ENCODE assay signal across 27 cellular contexts in the genomic region with DNA sequence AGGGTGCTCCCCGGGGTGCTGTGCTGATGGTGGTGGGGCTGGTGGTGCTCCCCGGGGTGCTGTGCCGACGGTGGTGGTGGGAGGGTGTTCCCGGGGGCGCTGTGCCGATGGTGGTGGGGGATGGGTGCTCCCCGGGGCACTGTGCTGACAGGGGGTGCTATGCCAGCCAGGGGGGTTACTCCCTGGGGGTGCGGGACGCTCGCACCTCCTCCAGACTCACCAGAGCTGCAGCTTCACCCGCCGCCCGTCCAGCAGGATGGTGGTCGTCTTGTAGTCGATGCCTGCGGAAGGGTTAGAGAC.
"Had no signal": no experiment of that assay in that cellular context is flagged by ENCODE, and none has a peak within 500 bp of the region (broad histone marks: within the 10 kb centered on the region; RNA-seq: fewer than 3 reads in every experiment).

No MANE protein-coding gene starts in this region.

- FAIRE-seq: small intestine had no signal

- H3K27ac ChIP-seq: body of pancreas, esophagus muscularis mucosa, heart right ventricle, parathyroid adenoma, psoas muscle, sigmoid colon, thoracic aorta, uterus, WERI-Rb-1 had no signal

- ATAC-seq: activated CD4-positive, CD25-positive, alpha-beta regulatory T cell treated with anti-CD3 and anti-CD28 coated beads, Interleukin-2, amount 50 U/mL, for 24 hours; body of pancreas; heart right ventricle; left ventricle myocardium superior; psoas muscle; stimulated activated effector memory CD8-positive, alpha-beta T cell treated with anti-CD3 and anti-CD28 coated beads, Interleukin-12 subunit alpha, Interleukin-12 subunit beta, amount 100 ng/mL, for 72 hours; T-helper 17 cell had no signal

- DNase-seq: activated CD4-positive, alpha-beta T cell treated with anti-CD3 and anti-CD28 coated beads for 48 hours; activated CD4-positive, alpha-beta T cell treated with anti-CD3 and anti-CD28 coated beads, Interleukin-2, amount 50 U/mL, for 48 hours; activated CD8-positive, alpha-beta memory T cell treated with anti-CD3 and anti-CD28 coated beads for 24 hours; activated effector memory CD4-positive, alpha-beta T cell treated with Interleukin-2 at 50 U/mL for 16 hours; activated naive CD4-positive, alpha-beta T cell treated with Interleukin-2 at 50 U/mL for 16 hours; body of pancreas; cerebellar nuclear complex; foreskin melanocyte; heart right ventricle; kidney glomerular epithelial cell; left ventricle myocardium superior; mammary epithelial cell; naive B cell; sigmoid colon; small intestine; stimulated activated CD4-positive, alpha-beta T cell treated with anti-CD3 and anti-CD28 coated beads, Interleukin-4, amount 100 ng/mL, for 24 hours; T-helper 17 cell; T1000; trophoblast cell; uterus; WERI-Rb-1 had no signal

- H3K4me1 ChIP-seq: parathyroid adenoma, uterus had no signal

- H3K79me2 ChIP-seq: parathyroid adenoma had no signal

- H3K9ac ChIP-seq: parathyroid adenoma had no signal

- H2AFZ ChIP-seq: parathyroid adenoma had no signal

- H3K27me3 ChIP-seq: body of pancreas, esophagus muscularis mucosa, heart right ventricle, sigmoid colon, uterus had no signal

- H3K4me3 ChIP-seq: body of pancreas, esophagus muscularis mucosa, heart right ventricle, psoas muscle, sigmoid colon, thoracic aorta, uterus had no signal

- H3K9me3 ChIP-seq: body of pancreas, esophagus muscularis mucosa, heart right ventricle, psoas muscle, sigmoid colon, thoracic aorta, uterus had no signal

- H3K36me3 ChIP-seq: uterus had no signal
